Comparison of ENCODE assay signal across 8 cellular contexts in the genomic region with DNA sequence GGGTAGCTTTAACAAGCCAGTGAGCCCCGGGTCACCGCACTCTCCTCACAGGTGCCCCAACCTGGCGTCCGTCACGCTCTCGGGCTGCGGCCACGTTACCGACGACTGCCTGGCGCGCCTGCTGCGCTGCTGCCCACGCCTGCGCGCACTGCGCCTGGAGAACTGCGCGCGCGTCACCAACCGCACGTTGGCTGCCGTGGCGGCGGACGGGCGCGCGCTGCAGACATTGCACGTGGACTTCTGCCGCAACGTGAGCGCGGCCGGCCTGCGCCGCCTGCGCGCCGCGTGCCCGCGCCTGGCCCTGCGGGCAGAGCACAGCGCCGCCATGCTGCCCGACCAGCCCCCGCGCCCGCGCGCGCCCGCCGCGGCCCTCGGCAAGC. TPM values are rescaled to one million over a fixed set of nuclear protein-coding genes. Genes with fewer than 3 reads are reported as not detected.
DNase-seq lines count a peak whose midpoint lies in the region; ATAC-seq and TF ChIP-seq lines count a peak whose summit lies in the region.

No MANE protein-coding gene starts in this region.

- TF ChIP-seq CTCF in Panc1 (IDR thresholded peaks at IDR 0.05), result peak; percentile 64

- H3K27ac Mint-ChIP-seq in activated T-cell treated with anti-CD3 and anti-CD28 coated beads, Interleukin-2, amount 50 U/mL, for 72 hours, result peak overlapping the region; percentile 91
- peak overlapping the region; percentile 85 to 99 (median 96) for H3K27ac Mint-ChIP-seq in naive thymus-derived CD8-positive, alpha-beta T cell
- peak overlapping the region; percentile 82 for H3K27ac Mint-ChIP-seq in stimulated activated memory B cell treated with anti-CD40 and anti-IgM and Interleukin-4, amounts not matched to agents 10 μg/mL and 1 μg/mL and 100 μg/mL, for 72 hours

- H3K4me1 ChIP-seq in Panc1 (ENCODE audit: control insufficient read depth, insufficient read depth, low read length), result peaks cover 16% of the 10 kb centered on the region

- no peaks in the 10 kb centered on the region for H3K27me3 Mint-ChIP-seq in activated T-cell treated with anti-CD3 and anti-CD28 coated beads, Interleukin-2, amount 50 U/mL, for 72 hours (ENCODE audit: low read depth)
- no peaks in the 10 kb centered on the region for H3K27me3 Mint-ChIP-seq in naive thymus-derived CD8-positive, alpha-beta T cell
- H3K27me3 Mint-ChIP-seq in stimulated activated memory B cell treated with anti-CD40 and anti-IgM and Interleukin-4, amounts not matched to agents 10 μg/mL and 1 μg/mL and 100 μg/mL, for 72 hours, result no peaks in the 10 kb centered on the region

- POLR2A ChIA-PET in Panc1 (lab: Charles Lee), result no interaction called here
- POLR2A ChIA-PET in naive thymus-derived CD8-positive, alpha-beta T cell (lab: Charles Lee), result interaction anchor here (0.6 to 5.9 kb wide), 20 partner anchors 9 to 562 kb away, joined by 3 to 44 read pairs (median 6); a partner anchor contains a TSS

- no TSS peak for BruUV-seq in Panc1 (replicated peaks; lab: Mats Ljungman, UMichigan)

- peak overlapping the region; percentile 91 for H3K27ac ChIP-seq in Panc1 (ENCODE audit: low read length)

- peak overlapping the region; percentile 73 to 94 for H3K4me3 ChIP-seq in Panc1 (ENCODE audit: low read depth in 2 of 2, low read length in 2 of 2)

- H3K27me3 ChIP-seq in Panc1 (ENCODE audit: control insufficient read depth, insufficient read depth, low read length), result no peaks in the 10 kb centered on the region

- H3K4me1 Mint-ChIP-seq in activated T-cell treated with anti-CD3 and anti-CD28 coated beads, Interleukin-2, amount 50 U/mL, for 72 hours (ENCODE audit: low read depth), result peaks cover 79% of the 10 kb centered on the region
- peaks cover 29 to 70% (median 67%) of the 10 kb centered on the region in 4 donors for H3K4me1 Mint-ChIP-seq in naive thymus-derived CD8-positive, alpha-beta T cell
- H3K4me1 Mint-ChIP-seq in stimulated activated memory B cell treated with anti-CD40 and anti-IgM and Interleukin-4, amounts not matched to agents 10 μg/mL and 1 μg/mL and 100 μg/mL, for 72 hours, result peaks cover 72% of the 10 kb centered on the region

- H3K36me3 Mint-ChIP-seq in activated T-cell treated with anti-CD3 and anti-CD28 coated beads, Interleukin-2, amount 50 U/mL, for 72 hours (ENCODE audit: insufficient read depth in 2 of 2), result no peaks in the 10 kb centered on the region
- H3K36me3 Mint-ChIP-seq in naive thymus-derived CD8-positive, alpha-beta T cell, result no peaks in the 10 kb centered on the region
- H3K36me3 Mint-ChIP-seq in stimulated activated memory B cell treated with anti-CD40 and anti-IgM and Interleukin-4, amounts not matched to agents 10 μg/mL and 1 μg/mL and 100 μg/mL, for 72 hours, result no peaks in the 10 kb centered on the region

- no peaks in the 10 kb centered on the region for H3K9me3 ChIP-seq in Panc1 (ENCODE audit: control insufficient read depth, insufficient read depth, low read depth, low read length)

- no peaks in the 10 kb centered on the region for H3K36me3 ChIP-seq in Panc1 (ENCODE audit: control insufficient read depth, insufficient read depth, low read length)

- peak overlapping the region; percentile 90 to 97 for H3K4me3 Mint-ChIP-seq in activated T-cell treated with anti-CD3 and anti-CD28 coated beads, Interleukin-2, amount 50 U/mL, for 72 hours
- H3K4me3 Mint-ChIP-seq in naive thymus-derived CD8-positive, alpha-beta T cell, result peak overlapping the region; percentile 88 to 98 (median 94)
- H3K4me3 Mint-ChIP-seq in stimulated activated memory B cell treated with anti-CD40 and anti-IgM and Interleukin-4, amounts not matched to agents 10 μg/mL and 1 μg/mL and 100 μg/mL, for 72 hours, result peak overlapping the region; percentile 92

- CTCF ChIA-PET in Panc1 (lab: Charles Lee), result interaction anchor here (0.9 kb wide), 1 partner anchor 134 kb away, joined by 5 read pairs; no protein-coding TSS in a partner anchor

- ATAC-seq in GM21529 (IDR thresholded peaks at IDR 0.05; ENCODE audit: unreplicated experiment) (peak; percentile 64), Panc1 (peak; percentile 88)
- ATAC-seq in activated T-cell treated with anti-CD3 and anti-CD28 coated beads, Interleukin-2, amount 50 U/mL, for 72 hours (replicated peaks in 1 of 2), result peak; percentile 80 to 81
- ATAC-seq in naive thymus-derived CD8-positive, alpha-beta T cell, result peak; percentile 76 to 78
- ATAC-seq in stimulated activated memory B cell treated with anti-CD40 and anti-IgM and Interleukin-4, amounts not matched to agents 10 μg/mL and 1 μg/mL and 100 μg/mL, for 72 hours, result peak; percentile 88

- in situ Hi-C loops in Panc1 (cut with HindIII; ENCODE audit: low pct_unique_long_range_greater_than_20kb, low sequenced_read_pairs), result no loop called here

- intact Hi-C loops in Panc1 (cut with micrococcal nuclease; ENCODE audit: unreplicated experiment), result no loop called here

- DNase-seq in DMS53 treated with DMSO at 0.1 percent for 48 hours (lab: John Stamatoyannopoulos, UW; ENCODE audit: unreplicated experiment), result peak; percentile 87
- peak; percentile 85 for DNase-seq in HuH-7.5 (ENCODE audit: low spot score)
- no peak for DNase-seq in Panc1 (ENCODE audit: low read depth, low spot score)
- peak; percentile 94 for DNase-seq in activated T-cell treated with anti-CD3 and anti-CD28 coated beads, Interleukin-2, amount 50 U/mL, for 72 hours
- peak; percentile 95 for DNase-seq in fibroblast of gingiva (ENCODE audit: low read depth)
- DNase-seq in naive thymus-derived CD8-positive, alpha-beta T cell, result peak; percentile 86 to 95 (median 89)

- no peaks in the 10 kb centered on the region for H3K9me3 Mint-ChIP-seq in activated T-cell treated with anti-CD3 and anti-CD28 coated beads, Interleukin-2, amount 50 U/mL, for 72 hours
- H3K9me3 Mint-ChIP-seq in naive thymus-derived CD8-positive, alpha-beta T cell, result no peaks in the 10 kb centered on the region
- no peaks in the 10 kb centered on the region for H3K9me3 Mint-ChIP-seq in stimulated activated memory B cell treated with anti-CD40 and anti-IgM and Interleukin-4, amounts not matched to agents 10 μg/mL and 1 μg/mL and 100 μg/mL, for 72 hours

RNA-seq across cellular contexts. Expression of a gene that starts 3.4 kb away (rescaled TPM):
- 0.54 TPM for total RNA-seq in Panc1 (2021; ENCODE audit: unreplicated experiment)
- polyA plus RNA-seq in Panc1 (2012; ENCODE audit: insufficient read length), result 0.73 TPM
- total RNA-seq in activated T-cell treated with anti-CD3 and anti-CD28 coated beads, Interleukin-2, amount 50 U/mL, for 72 hours, result 1 to 10 TPM in 1 of 2 donors, under 1 TPM in 1; 0.79 to 1.3 TPM
- total RNA-seq in naive thymus-derived CD8-positive, alpha-beta T cell, result 1 to 10 TPM; 2.1 to 2.7 TPM
- polyA plus RNA-seq in naive thymus-derived CD8-positive, alpha-beta T cell, result 1 to 10 TPM; 1.5 to 2.0 (median 1.6) TPM
